Comparison of ENCODE assay signal across 1 cellular context in genomic region chr2:128626758-128627515, GRCh38.
TF ChIP-seq lines count a peak whose summit lies in the region.

No MANE protein-coding gene starts in this region.

TF ChIP-seq in HEK293, 187 proteins besides CTCF, POLR2A, EP300 and RAD21 (continued from another document):
- peak; percentile 87 for TF ChIP-seq EGR2 (tag by site-specific recombination; IDR thresholded peaks at IDR 0.05; ENCODE audit: low read depth)
- no peak for TF ChIP-seq ZNF660 (tag by site-specific recombination; IDR thresholded peaks at IDR 0.05)
- TF ChIP-seq KLF1 (tag by site-specific recombination; IDR thresholded peaks at IDR 0.05): peak; percentile 82
- TF ChIP-seq ZNF292 (tag by site-specific recombination; IDR thresholded peaks at IDR 0.05; ENCODE audit: borderline replicate concordance, low read depth): no peak
